2 cellular contexts compared by ENCODE assay signal in the genomic region with DNA sequence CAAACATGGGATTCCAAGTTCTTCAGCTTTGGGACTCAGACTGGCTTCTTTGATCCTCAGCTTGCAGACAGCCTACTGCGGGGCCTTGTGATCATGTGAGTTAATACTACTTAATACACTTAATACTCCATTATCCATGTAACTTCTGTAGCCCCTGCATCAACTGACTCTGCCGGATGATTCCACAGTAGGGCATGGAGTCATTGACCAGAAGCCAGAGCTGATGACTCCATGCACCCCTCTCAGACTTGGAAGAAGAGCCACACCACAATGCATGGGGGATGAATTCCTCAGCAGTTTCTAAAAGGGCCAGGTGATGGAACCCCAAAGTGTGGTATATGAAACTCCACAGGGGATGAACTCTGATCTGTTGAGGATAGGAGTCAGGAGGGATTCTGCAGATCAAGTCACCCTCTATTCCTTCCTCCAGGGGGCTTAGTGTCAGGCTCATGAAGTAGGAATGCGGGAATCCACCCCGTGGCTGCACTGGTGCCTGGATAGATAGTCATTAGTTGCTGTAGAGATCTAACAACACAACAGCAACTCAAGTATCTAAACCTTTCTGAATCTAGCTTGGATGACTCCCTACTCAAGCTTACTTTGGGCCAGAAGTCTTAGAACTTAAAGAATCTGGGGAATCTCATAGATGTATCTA.
TF ChIP-seq lines count a peak whose summit lies in the region.

No MANE protein-coding gene starts in this region.

TF ChIP-seq in HepG2, 621 proteins besides CTCF, POLR2A, EP300 and RAD21 (continued from another document):
- TF ChIP-seq ZNF710 (CRISPR knock-in tag; IDR thresholded peaks at IDR 0.05; ENCODE audit: borderline replicate concordance): no peak
- TF ChIP-seq MXD4 (CRISPR knock-in tag; IDR thresholded peaks at IDR 0.05): no peak
- no peak for TF ChIP-seq ETV6 (CRISPR knock-in tag; conservative IDR thresholded peaks at IDR 0.05)
- TF ChIP-seq ZSCAN25 (CRISPR knock-in tag; IDR thresholded peaks at IDR 0.05): no peak
- no peak for TF ChIP-seq SP4 (CRISPR knock-in tag; IDR thresholded peaks at IDR 0.05)
- TF ChIP-seq ZNF230 (CRISPR knock-in tag; IDR thresholded peaks at IDR 0.05): no peak
- no peak for TF ChIP-seq ZNF354B (CRISPR knock-in tag; IDR thresholded peaks at IDR 0.05)
- no peak for TF ChIP-seq HNRNPLL (IDR thresholded peaks at IDR 0.05; ENCODE audit: low read depth, low read length, poor library complexity, severe bottlenecking)
- TF ChIP-seq DRAP1 (CRISPR knock-in tag; IDR thresholded peaks at IDR 0.05): no peak
- no peak for TF ChIP-seq NPAS2 (CRISPR knock-in tag; IDR thresholded peaks at IDR 0.05; ENCODE audit: borderline replicate concordance)
- no peak for TF ChIP-seq ZNF563 (CRISPR knock-in tag; IDR thresholded peaks at IDR 0.05)
- TF ChIP-seq, protein P1, sequence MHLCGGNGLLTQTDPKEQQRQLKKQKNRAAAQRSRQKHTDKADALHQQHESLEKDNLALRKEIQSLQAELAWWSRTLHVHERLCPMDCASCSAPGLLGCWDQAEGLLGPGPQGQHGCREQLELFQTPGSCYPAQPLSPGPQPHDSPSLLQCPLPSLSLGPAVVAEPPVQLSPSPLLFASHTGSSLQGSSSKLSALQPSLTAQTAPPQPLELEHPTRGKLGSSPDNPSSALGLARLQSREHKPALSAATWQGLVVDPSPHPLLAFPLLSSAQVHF (CRISPR knock-in tag; IDR thresholded peaks at IDR 0.05): no peak
- TF ChIP-seq GZF1 (CRISPR knock-in tag; IDR thresholded peaks at IDR 0.05): no peak

TF ChIP-seq in SK-N-SH treated with all-trans-retinoic acid at 6 μM for 48 hours, 23 proteins besides CTCF, POLR2A, EP300 and RAD21 (continued from another document):
- TF ChIP-seq, protein P2, sequence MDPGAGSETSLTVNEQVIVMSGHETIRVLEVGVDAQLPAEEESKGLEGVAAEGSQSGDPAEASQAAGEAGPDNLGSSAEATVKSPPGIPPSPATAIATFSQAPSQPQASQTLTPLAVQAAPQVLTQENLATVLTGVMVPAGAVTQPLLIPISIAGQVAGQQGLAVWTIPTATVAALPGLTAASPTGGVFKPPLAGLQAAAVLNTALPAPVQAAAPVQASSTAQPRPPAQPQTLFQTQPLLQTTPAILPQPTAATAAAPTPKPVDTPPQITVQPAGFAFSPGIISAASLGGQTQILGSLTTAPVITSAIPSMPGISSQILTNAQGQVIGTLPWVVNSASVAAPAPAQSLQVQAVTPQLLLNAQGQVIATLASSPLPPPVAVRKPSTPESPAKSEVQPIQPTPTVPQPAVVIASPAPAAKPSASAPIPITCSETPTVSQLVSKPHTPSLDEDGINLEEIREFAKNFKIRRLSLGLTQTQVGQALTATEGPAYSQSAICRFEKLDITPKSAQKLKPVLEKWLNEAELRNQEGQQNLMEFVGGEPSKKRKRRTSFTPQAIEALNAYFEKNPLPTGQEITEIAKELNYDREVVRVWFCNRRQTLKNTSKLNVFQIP (CRISPR knock-in tag; IDR thresholded peaks at IDR 0.05; ENCODE audit: borderline replicate concordance, low read depth): no peak
- TF ChIP-seq CSRNP3 (CRISPR knock-in tag; IDR thresholded peaks at IDR 0.05): no peak
- no peak for TF ChIP-seq BACH2 (CRISPR knock-in tag; IDR thresholded peaks at IDR 0.05; ENCODE audit: borderline replicate concordance)
- no peak for TF ChIP-seq ISL1 (CRISPR knock-in tag; IDR thresholded peaks at IDR 0.05)
- TF ChIP-seq RARB (CRISPR knock-in tag; IDR thresholded peaks at IDR 0.05): no peak
- TF ChIP-seq CSDC2 (CRISPR knock-in tag; IDR thresholded peaks at IDR 0.05): no peak
- TF ChIP-seq SNAI2 (CRISPR knock-in tag; IDR thresholded peaks at IDR 0.05): no peak
- no peak for TF ChIP-seq ARNTL (CRISPR knock-in tag; IDR thresholded peaks at IDR 0.05; ENCODE audit: borderline replicate concordance, low read depth)
- TF ChIP-seq, protein P3, sequence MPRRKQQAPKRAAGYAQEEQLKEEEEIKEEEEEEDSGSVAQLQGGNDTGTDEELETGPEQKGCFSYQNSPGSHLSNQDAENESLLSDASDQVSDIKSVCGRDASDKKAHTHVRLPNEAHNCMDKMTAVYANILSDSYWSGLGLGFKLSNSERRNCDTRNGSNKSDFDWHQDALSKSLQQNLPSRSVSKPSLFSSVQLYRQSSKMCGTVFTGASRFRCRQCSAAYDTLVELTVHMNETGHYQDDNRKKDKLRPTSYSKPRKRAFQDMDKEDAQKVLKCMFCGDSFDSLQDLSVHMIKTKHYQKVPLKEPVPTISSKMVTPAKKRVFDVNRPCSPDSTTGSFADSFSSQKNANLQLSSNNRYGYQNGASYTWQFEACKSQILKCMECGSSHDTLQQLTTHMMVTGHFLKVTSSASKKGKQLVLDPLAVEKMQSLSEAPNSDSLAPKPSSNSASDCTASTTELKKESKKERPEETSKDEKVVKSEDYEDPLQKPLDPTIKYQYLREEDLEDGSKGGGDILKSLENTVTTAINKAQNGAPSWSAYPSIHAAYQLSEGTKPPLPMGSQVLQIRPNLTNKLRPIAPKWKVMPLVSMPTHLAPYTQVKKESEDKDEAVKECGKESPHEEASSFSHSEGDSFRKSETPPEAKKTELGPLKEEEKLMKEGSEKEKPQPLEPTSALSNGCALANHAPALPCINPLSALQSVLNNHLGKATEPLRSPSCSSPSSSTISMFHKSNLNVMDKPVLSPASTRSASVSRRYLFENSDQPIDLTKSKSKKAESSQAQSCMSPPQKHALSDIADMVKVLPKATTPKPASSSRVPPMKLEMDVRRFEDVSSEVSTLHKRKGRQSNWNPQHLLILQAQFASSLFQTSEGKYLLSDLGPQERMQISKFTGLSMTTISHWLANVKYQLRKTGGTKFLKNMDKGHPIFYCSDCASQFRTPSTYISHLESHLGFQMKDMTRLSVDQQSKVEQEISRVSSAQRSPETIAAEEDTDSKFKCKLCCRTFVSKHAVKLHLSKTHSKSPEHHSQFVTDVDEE (CRISPR knock-in tag; IDR thresholded peaks at IDR 0.05): no peak
- TF ChIP-seq ZFP30 (CRISPR knock-in tag; IDR thresholded peaks at IDR 0.05): no peak
- no peak for TF ChIP-seq ZNF565 (CRISPR knock-in tag; conservative IDR thresholded peaks at IDR 0.05; ENCODE audit: low read depth)
- TF ChIP-seq OSR1 (CRISPR knock-in tag; IDR thresholded peaks at IDR 0.05): no peak
